In the genomic region with DNA sequence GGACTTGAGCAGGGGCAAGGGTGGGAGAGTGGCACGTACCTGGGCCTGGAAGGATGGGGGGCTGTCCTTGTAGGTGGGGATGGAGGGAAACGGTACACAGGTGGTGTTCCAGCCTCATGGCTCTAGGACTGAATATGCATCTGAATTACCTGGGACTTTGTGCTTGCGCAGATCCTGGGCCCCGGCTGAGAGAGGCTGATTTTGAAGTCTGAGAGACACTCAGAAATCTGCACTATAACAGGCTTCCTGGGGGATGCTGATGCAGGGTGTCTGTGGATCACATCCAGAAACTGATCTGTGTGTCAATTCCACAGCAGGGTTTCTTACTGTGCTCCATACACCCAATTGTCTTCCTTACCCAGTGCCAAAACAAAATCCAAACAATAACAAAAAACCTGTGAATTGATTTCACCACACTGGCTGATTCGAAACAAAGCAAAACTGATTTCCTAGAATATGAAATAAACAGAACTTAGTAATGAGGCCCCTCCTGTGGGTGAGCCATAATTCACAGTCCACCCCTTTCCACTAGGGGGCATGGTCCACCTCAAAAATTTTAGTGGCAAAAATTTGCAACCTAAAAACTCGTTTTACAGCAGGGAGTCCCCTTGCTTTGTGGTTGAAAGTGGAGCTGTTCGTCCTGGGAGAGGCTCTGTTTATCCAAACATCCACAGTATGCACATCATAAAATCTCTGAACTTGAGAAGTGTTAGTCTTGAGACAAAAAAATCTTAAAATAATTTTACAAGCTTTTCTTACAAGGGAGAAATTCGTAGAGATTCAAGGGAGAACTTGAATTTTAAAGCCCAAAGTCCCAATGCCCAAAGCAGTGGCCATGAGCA, we compare ENCODE assay signal across 8 cellular contexts. TPM values are rescaled to one million over a fixed set of nuclear protein-coding genes. Genes with fewer than 3 reads are reported as not detected.
DNase-seq lines count a peak whose midpoint lies in the region; ATAC-seq, FAIRE-seq and TF ChIP-seq lines count a peak whose summit lies in the region.

No MANE protein-coding gene starts in this region.

- H3K36me3 Mint-ChIP-seq in activated naive CD4-positive, alpha-beta T cell treated with anti-CD3 and anti-CD28 coated beads for 36 hours (ENCODE audit: low read depth): no peaks in the 10 kb centered on the region

- no peak for TF ChIP-seq EP300 in A549 (IDR thresholded peaks at IDR 0.05)

- 52% methylated on average over 8 of the region's 8 CpGs for WGBS in A549 (ENCODE audit: missing lambda C conversion rate)
- 53% methylated on average over 8 of the region's 8 CpGs for WGBS in prostate gland

- no peaks in the 10 kb centered on the region for H3K27me3 Mint-ChIP-seq in activated naive CD4-positive, alpha-beta T cell treated with anti-CD3 and anti-CD28 coated beads for 36 hours (ENCODE audit: low read depth)

- H3K4me2 ChIP-seq in A549: no peak overlapping the region

- peak; percentile 44 to 71 for DNase-seq in A549 (ENCODE audit: low read depth in 1 of 2, low spot score in 1 of 2)
- DNase-seq in GM12891 (ENCODE audit: insufficient read length, low spot score): peak; percentile 32
- peak; percentile 37 for DNase-seq in RPMI7951 (ENCODE audit: low read depth)
- peak; percentile 80 for DNase-seq in activated naive CD4-positive, alpha-beta T cell treated with anti-CD3 and anti-CD28 coated beads for 36 hours
- peak; percentile 14 for DNase-seq in glomerular endothelial cell (ENCODE audit: extremely low read depth, low read depth, low spot score)
- peak; percentile 28 for DNase-seq in prostate gland (ENCODE audit: low spot score)
- DNase-seq in NCI-H524 treated with DMSO at 0.1 percent for 48 hours (lab: John Stamatoyannopoulos, UW): no peak

- FAIRE-seq in A549 (lab: Jason Lieb, UNC): no peak
- FAIRE-seq in GM12891 (lab: Jason Lieb, UNC): no peak

- POLR2A ChIA-PET in A549 (lab: Yijun Ruan, JAX): interaction anchor here (1.1 kb wide), 1 partner anchor 35 kb away, joined by 3 read pairs; no protein-coding TSS in a partner anchor

- TF ChIP-seq POLR2A in A549 (IDR thresholded peaks at IDR 0.05; ENCODE audit: low read length): no peak
- TF ChIP-seq POLR2A in GM12891 (IDR thresholded peaks at IDR 0.05; ENCODE audit: low read depth, low read length): no peak
- no peak for TF ChIP-seq POLR2A in prostate gland (IDR thresholded peaks at IDR 0.05)

- H3K36me3 ChIP-seq in prostate gland: no peaks in the 10 kb centered on the region

- TF ChIP-seq CTCF in A549 (IDR thresholded peaks at IDR 0.05) (peak; percentile 72), prostate gland (IDR thresholded peaks at IDR 0.05) (peak; percentile 60 to 83 (median 80))

- H3K27ac ChIP-seq in A549 (peak overlapping the region; percentile 32 to 42; a peak in 3 of 6 replicates), prostate gland (no peak overlapping the region)

- H3K9me3 ChIP-seq in A549 (peaks cover 4% of the 10 kb centered on the region; the same call in 1 of the 3 replicates), prostate gland (no peaks in the 10 kb centered on the region)

- H3K4me1 Mint-ChIP-seq in activated naive CD4-positive, alpha-beta T cell treated with anti-CD3 and anti-CD28 coated beads for 36 hours (ENCODE audit: low read depth): peaks cover 10% of the 10 kb centered on the region

- intact Hi-C loops in activated naive CD4-positive, alpha-beta T cell treated with anti-CD3 and anti-CD28 coated beads for 36 hours (cut with micrococcal nuclease): loop anchor here (1.0 to 2.0 kb wide), 4 partner anchors 44 to 360 kb away; no protein-coding TSS in a partner anchor
- intact Hi-C loops in prostate gland (cut with DNase I): loop anchor here (5.0 kb wide), 3 partner anchors 45 to 225 kb away; no protein-coding TSS in a partner anchor

- peak; percentile 81 to 83 for ATAC-seq in A549
- no peak for ATAC-seq in HG02981 (IDR thresholded peaks at IDR 0.05; ENCODE audit: unreplicated experiment)

- H3K4me1 ChIP-seq in A549 (peaks cover 16% of the 10 kb centered on the region), prostate gland (replicated peaks) (no peaks in the 10 kb centered on the region)

- TF ChIP-seq RAD21 in A549 (conservative IDR thresholded peaks at IDR 0.05 in 1 of 2, IDR thresholded peaks at IDR 0.05 in 1 of 2): peak; percentile 75 to 78

- CTCF ChIA-PET in A549 (lab: Yijun Ruan, JAX): interaction anchor here (0.7 to 4.1 kb wide), 25 partner anchors 11 to 234 kb away, joined by 3 to 38 read pairs (median 6); a partner anchor contains a TSS
- CTCF ChIA-PET in activated naive CD4-positive, alpha-beta T cell treated with anti-CD3 and anti-CD28 coated beads for 36 hours (lab: Charles Lee): interaction anchor here (0.6 to 5.3 kb wide), 21 partner anchors 10 to 377 kb away, joined by 3 to 65 read pairs (median 4); a partner anchor contains a TSS

- peak overlapping the region; percentile 31 for H3K27ac Mint-ChIP-seq in activated naive CD4-positive, alpha-beta T cell treated with anti-CD3 and anti-CD28 coated beads for 36 hours

- H3K4me3 ChIP-seq in A549: no peak overlapping the region
- no peak overlapping the region for H3K4me3 ChIP-seq in prostate gland

- no peaks in the 10 kb centered on the region for H3K27me3 ChIP-seq in prostate gland (replicated peaks; ENCODE audit: insufficient read depth)

- no peak overlapping the region for H3K4me3 Mint-ChIP-seq in activated naive CD4-positive, alpha-beta T cell treated with anti-CD3 and anti-CD28 coated beads for 36 hours

- H3K9me3 Mint-ChIP-seq in activated naive CD4-positive, alpha-beta T cell treated with anti-CD3 and anti-CD28 coated beads for 36 hours: peaks cover 2% of the 10 kb centered on the region

TF ChIP-seq in A549, 52 proteins besides CTCF, POLR2A, EP300 and RAD21:
- TF ChIP-seq SREBF2 (IDR thresholded peaks at IDR 0.05) (no peak), SMC3 (IDR thresholded peaks at IDR 0.05) (peak; percentile 82)

TF ChIP-seq in GM12891, 5 proteins besides CTCF, POLR2A, EP300 and RAD21:
- TF ChIP-seq PAX5 (IDR thresholded peaks at IDR 0.05; ENCODE audit: insufficient read depth, low read length, severe bottlenecking) (no peak), SPI1 (IDR thresholded peaks at IDR 0.05; ENCODE audit: low read depth, low read length) (no peak), TAF1 (IDR thresholded peaks at IDR 0.05; ENCODE audit: low read depth, low read length) (no peak), POLR2AphosphoS5 (IDR thresholded peaks at IDR 0.05; ENCODE audit: low read depth, low read length) (no peak), POU2F2 (IDR thresholded peaks at IDR 0.05; ENCODE audit: low read depth, low read length) (no peak)
TF ChIP-seq in GM12891: peak in this region for 0.

RNA-seq across cellular contexts. Expression of a gene that starts 32.0 kb away (rescaled TPM):
- polyA plus RNA-seq in A549 (2011; rRNA removed) (52.0 and 62.4 TPM in 2 replicates), A549 (2017; fragmentation: RNase III; extraction: RNeasy Plus Mini Kit Qiagen cat#74134 plus additional on column Dnase treatment) (22.8 to 27.1 TPM (median 26.7 TPM) in 3 replicates)
- polyA plus RNA-seq in A549 (2012; cell fraction: cytosol; rRNA removed): 12.4 and 13.9 TPM in 2 replicates
- polyA plus RNA-seq in A549 (2012; cell fraction: nucleus; rRNA removed): 9.2 and 12.8 TPM in 2 replicates
- polyA minus RNA-seq in A549 (2011; rRNA and poly(A)+ RNA removed): 18.2 and 25.2 TPM in 2 replicates
- 3.1 TPM for polyA plus RNA-seq in GM12891 (2012; ENCODE audit: low read depth, missing spikeins)
- total RNA-seq in RPMI7951 (2014; rRNA removed; shearing (Covaris generic)): 10.0 and 15.8 TPM in 2 replicates
- total RNA-seq in activated naive CD4-positive, alpha-beta T cell treated with anti-CD3 and anti-CD28 coated beads for 36 hours: 10 to 100 TPM; 17.6 to 17.9 TPM
- total RNA-seq in glomerular endothelial cell (42.1 and 46.0 TPM in 2 replicates), prostate gland (10 to 100 TPM; 24.2 to 35.2 TPM)

Comparison
In these comparisons a context has a peak if more than half of its experiments do, and no peak if none do; other contexts are left out.
1. H3K27ac ChIP-seq: peak in A549 (2 of 2); none in prostate gland (0 of 2).